ENCODE assay signal across 18 cellular contexts in genomic region chr4:71267244-71267643, GRCh38.
"Had no signal": no experiment of that assay in that cellular context is flagged by ENCODE, and none has a peak within 500 bp of the region (broad histone marks: within the 10 kb centered on the region; RNA-seq: fewer than 3 reads in every experiment).

No MANE protein-coding gene starts in this region.

- H3K27me3 ChIP-seq: ascending aorta, breast epithelium, ovary, upper lobe of right lung had no signal

- H3K4me1 ChIP-seq: ascending aorta, breast epithelium, prostate gland had no signal

- H3K4me3 ChIP-seq: breast epithelium, coronary artery, lower lobe of right lung, ovary, prostate gland, upper lobe of right lung had no signal

- H3K36me3 ChIP-seq: ascending aorta, breast epithelium, lower lobe of right lung, ovary, prostate gland, upper lobe of right lung had no signal

- H3K27ac ChIP-seq: ascending aorta, breast epithelium, coronary artery, lower lobe of right lung, ovary, prostate gland, upper lobe of right lung had no signal

- FAIRE-seq: kidney had no signal

- ATAC-seq: activated CD8-positive, alpha-beta T cell treated with anti-CD3 and anti-CD28 coated beads, Interleukin-2, amount 10 ng/mL, durations not matched to agents 7 days and 5 days; activated naive CD4-positive, alpha-beta T cell treated with anti-CD3 and anti-CD28 coated beads, Interleukin-2, amount 50 U/mL, for 72 hours; activated T-helper 17 cell treated with anti-CD3 and anti-CD28 coated beads, Interleukin-2, amount 50 U/mL, for 72 hours; natural killer cell had no signal

- DNase-seq: activated CD4-positive, alpha-beta T cell treated with anti-CD3 and anti-CD28 coated beads for 1 hour; activated CD4-positive, alpha-beta T cell treated with anti-CD3 and anti-CD28 coated beads, Interleukin-2, amount 50 U/mL, for 1 hour; activated CD8-positive, alpha-beta T cell treated with anti-CD3 and anti-CD28 coated beads, Interleukin-2, amount 10 ng/mL, durations not matched to agents 7 days and 5 days; activated T-cell treated with anti-CD3 and anti-CD28 coated beads, Interleukin-2, amount 50 U/mL, for 1 hour; kidney; lower lobe of right lung; natural killer cell; ovary; stimulated activated CD4-positive, alpha-beta T cell treated with anti-CD3 and anti-CD28 coated beads, Interleukin-4, amount 100 ng/mL, for 24 hours; stimulated activated naive CD4-positive, alpha-beta T cell treated with Interleukin-2 at 50 U/mL for 16 hours; T-helper 9 cell; upper lobe of right lung had no signal

- H3K9me3 ChIP-seq: ascending aorta, breast epithelium, lower lobe of right lung, ovary, prostate gland, upper lobe of right lung had no signal
